Comparison of ENCODE assay signal across 8 cellular contexts in genomic region chr17:69166957-69167356, GRCh38. TPM values are rescaled to one million over a fixed set of nuclear protein-coding genes. Genes with fewer than 3 reads are reported as not detected.
"Had no signal": no experiment of that assay in that cellular context is flagged by ENCODE, and none has a peak within 500 bp of the region (broad histone marks: within the 10 kb centered on the region; RNA-seq: fewer than 3 reads in every experiment).

No MANE protein-coding gene starts in this region.

- H3K4me3 ChIP-seq: GM23338, K562 had no signal

- ATAC-seq: GM23338, K562 had no signal

- H3K4me2 ChIP-seq: GM23338 had no signal

- DNase-seq: H9, HCEC 1CT, IMR-90, KG1 had no signal

- H2AFZ ChIP-seq: GM23338 had no signal

RNA-seq across cellular contexts. Expression of gene ABCA6, which starts 25.3 kb away (rescaled TPM):
- total RNA-seq: GM23338, H1, H9, HT-29 had no signal
